ENCODE assay signal across 8 cellular contexts in genomic region chr2:8481463-8482009, GRCh38.
DNase-seq lines count a peak whose midpoint lies in the region; ATAC-seq and TF ChIP-seq lines count a peak whose summit lies in the region.

No MANE protein-coding gene starts in this region.

- ATAC-seq in GM18505 (IDR thresholded peaks at IDR 0.05; ENCODE audit: unreplicated experiment) (peak; percentile 42), GM21576 (IDR thresholded peaks at IDR 0.05; ENCODE audit: unreplicated experiment) (peak; percentile 50)

- H3F3A ChIP-seq in Loucy (ENCODE audit: low read depth): no peaks in the 10 kb centered on the region; the same call in 1 of the 2 replicates

- peaks cover 83% of the 10 kb centered on the region for H3K4me1 ChIP-seq in Loucy (ENCODE audit: insufficient read depth, low read length, poor library complexity, severe bottlenecking)
- H3K4me1 ChIP-seq in testis: no peaks in the 10 kb centered on the region

- DNase-seq in testis: no peak
- no peak for DNase-seq in Ammon's horn (ENCODE audit: low spot score)
- DNase-seq in NCI-H510A (lab: John Stamatoyannopoulos, UW): no peak
- no peak for DNase-seq in putamen (ENCODE audit: low spot score)

- H3K79me2 ChIP-seq in Loucy (ENCODE audit: insufficient read depth, low read length): no peaks in the 10 kb centered on the region

- H3K9me2 ChIP-seq in Loucy (replicated peaks; ENCODE audit: low read depth, low read length): no peaks in the 10 kb centered on the region

- no peaks in the 10 kb centered on the region for H3K36me3 Mint-ChIP-seq in dendritic cell treated with granulocyte-macrophage colony-stimulating factor and Interleukin-4, amounts not matched to agents 40 ng/mL and 50 ng/mL, for 4 days (ENCODE audit: low read depth)

- H3K27ac ChIP-seq in testis: no peak overlapping the region

- peaks cover 8% of the 10 kb centered on the region for H3K27me3 Mint-ChIP-seq in dendritic cell treated with granulocyte-macrophage colony-stimulating factor and Interleukin-4, amounts not matched to agents 40 ng/mL and 50 ng/mL, for 4 days

- intact Hi-C loops in dendritic cell treated with granulocyte-macrophage colony-stimulating factor and Interleukin-4, amounts not matched to agents 40 ng/mL and 50 ng/mL, for 4 days (cut with micrococcal nuclease): no loop called here
- intact Hi-C loops in testis (cut with DNase I; ENCODE audit: low total_unique reads): no loop called here

- peak overlapping the region; percentile 65 for H3K9ac ChIP-seq in Loucy (ENCODE audit: low read depth, low read length, poor library complexity, severe bottlenecking)

- peak overlapping the region; percentile 33 for H3K27ac Mint-ChIP-seq in dendritic cell treated with granulocyte-macrophage colony-stimulating factor and Interleukin-4, amounts not matched to agents 40 ng/mL and 50 ng/mL, for 4 days

- H4K20me1 ChIP-seq in Loucy (ENCODE audit: insufficient read depth, low read length, poor library complexity, severe bottlenecking): no peaks in the 10 kb centered on the region

- H3K4me3 Mint-ChIP-seq in dendritic cell treated with granulocyte-macrophage colony-stimulating factor and Interleukin-4, amounts not matched to agents 40 ng/mL and 50 ng/mL, for 4 days: no peak overlapping the region

- H3K9me3 ChIP-seq in Loucy (ENCODE audit: insufficient read depth, low read depth, low read length) (no peaks in the 10 kb centered on the region), testis (no peaks in the 10 kb centered on the region)

- H3K27me3 ChIP-seq in Loucy (ENCODE audit: insufficient read depth, low read length, poor library complexity, severe bottlenecking) (no peaks in the 10 kb centered on the region), testis (no peaks in the 10 kb centered on the region)

- 81 to 86% methylated on average over 6 of the region's 6 CpGs for WGBS in testis, 2 donors

- H3K4me1 Mint-ChIP-seq in dendritic cell treated with granulocyte-macrophage colony-stimulating factor and Interleukin-4, amounts not matched to agents 40 ng/mL and 50 ng/mL, for 4 days (ENCODE audit: low read depth): peaks cover 49% of the 10 kb centered on the region

- H3K4me3 ChIP-seq in Loucy (ENCODE audit: low read length, poor library complexity, severe bottlenecking): peak overlapping the region; percentile 3
- H3K4me3 ChIP-seq in testis: no peak overlapping the region

- peak overlapping the region; percentile 31; the same call in 1 of the 2 replicates for H2AFZ ChIP-seq in Loucy (ENCODE audit: low read length)

- no peaks in the 10 kb centered on the region for H3K36me3 ChIP-seq in Loucy (ENCODE audit: insufficient read depth, low read length)
- H3K36me3 ChIP-seq in testis (ENCODE audit: low read depth, missing control alignments): no peaks in the 10 kb centered on the region

- peak overlapping the region; percentile 51 for H3K4me2 ChIP-seq in Loucy (ENCODE audit: low read depth, low read length, poor library complexity, severe bottlenecking)

- TF ChIP-seq CTCF in Loucy (conservative IDR thresholded peaks at IDR 0.05; ENCODE audit: low read length) (no peak), testis (IDR thresholded peaks at IDR 0.05) (no peak)

- H3K9me3 Mint-ChIP-seq in dendritic cell treated with granulocyte-macrophage colony-stimulating factor and Interleukin-4, amounts not matched to agents 40 ng/mL and 50 ng/mL, for 4 days: no peaks in the 10 kb centered on the region

- TF ChIP-seq POLR2A in GM18505 (IDR thresholded peaks at IDR 0.05; ENCODE audit: borderline replicate concordance, extremely low read depth, insufficient read depth, insufficient read length): no peak
- TF ChIP-seq POLR2A in testis (IDR thresholded peaks at IDR 0.05): no peak
